Comparison of ENCODE assay signal across 14 cellular contexts in genomic region chr2:68214381-68214780, GRCh38. TPM values are rescaled to one million over a fixed set of nuclear protein-coding genes. Genes with fewer than 3 reads are reported as not detected.
A peak's percentile ranks its signal among the peaks of the same experiment; 100 is the strongest.
DNase-seq lines count a peak whose midpoint lies in the region; ATAC-seq, FAIRE-seq and TF ChIP-seq lines count a peak whose summit lies in the region.
"Had no signal": no experiment of that assay in that cellular context is flagged by ENCODE, and none has a peak within 500 bp of the region (broad histone marks: within the 10 kb centered on the region; RNA-seq: fewer than 3 reads in every experiment).

No MANE protein-coding gene starts in this region.

- peak; percentile 71 for ATAC-seq in GM18519 (IDR thresholded peaks at IDR 0.05; ENCODE audit: low FRiP score, unreplicated experiment)
- ATAC-seq in GM21423 (IDR thresholded peaks at IDR 0.05; ENCODE audit: unreplicated experiment): peak; percentile 74
- ATAC-seq in HG03060 (IDR thresholded peaks at IDR 0.05; ENCODE audit: low read depth, unreplicated experiment): peak; percentile 58
- ATAC-seq in GM12878: peak; percentile 88
- no peak for ATAC-seq in left cardiac atrium
- ATAC-seq in activated T-cell treated with anti-CD3 and anti-CD28 coated beads, Interleukin-2, amount 50 U/mL, for 4 hours: no peak

- CTCF ChIA-PET in GM12878 (lab: Yijun Ruan, JAX): interaction anchor here (0.8 to 2.2 kb wide), 3 partner anchors 11 to 30 kb away, joined by 3 to 7 read pairs (median 4); no protein-coding TSS in a partner anchor

- TF ChIP-seq POLR2A in GM12878 (IDR thresholded peaks at IDR 0.05; ENCODE audit: low read depth, low read length): no peak

- peaks cover 48% of the 10 kb centered on the region for H3K4me1 ChIP-seq in GM12878 (ENCODE audit: control insufficient read depth, insufficient read depth, low read length)
- no peaks in the 10 kb centered on the region for H3K4me1 ChIP-seq in BE2C
- H3K4me1 ChIP-seq: uterus had no signal

- TF ChIP-seq RAD21 in GM12878 (IDR thresholded peaks at IDR 0.05; ENCODE audit: insufficient read depth, low read depth, low read length): no peak

- FAIRE-seq in GM12878 (lab: Jason Lieb, UNC): peak; percentile 49
- FAIRE-seq: D721Med had no signal

- no peak overlapping the region for H3K4me3 Mint-ChIP-seq in activated T-cell treated with anti-CD3 and anti-CD28 coated beads, Interleukin-2, amount 50 U/mL, for 4 hours

- RAD21 ChIA-PET in GM12878 (lab: Charles Lee; ENCODE audit: unreplicated experiment): interaction anchor here (0.8 to 1.3 kb wide), 3 partner anchors 13 to 225 kb away, joined by 3 to 4 read pairs (median 3); no protein-coding TSS in a partner anchor

- H3K4me3 ChIP-seq in GM12878 (peak overlapping the region; percentile 31; the same call in 1 of the 2 replicates), BE2C (ENCODE audit: low read depth, low read length) (no peak overlapping the region)
- H3K4me3 ChIP-seq: prostate gland, uterus had no signal

- POLR2A ChIA-PET in GM12878 (lab: Charles Lee): no interaction called here

- H3K27me3 ChIP-seq in GM12878 (replicated peaks in 1 of 2; ENCODE audit: control insufficient read depth in 2 of 2, insufficient read depth in 2 of 2, low read length in 1 of 2): no peaks in the 10 kb centered on the region
- no peaks in the 10 kb centered on the region for H3K27me3 ChIP-seq in BE2C
- H3K27me3 ChIP-seq: uterus had no signal

- H3K9me3 Mint-ChIP-seq in activated T-cell treated with anti-CD3 and anti-CD28 coated beads, Interleukin-2, amount 50 U/mL, for 4 hours: no peaks in the 10 kb centered on the region

- H4K20me1 ChIP-seq in GM12878 (ENCODE audit: control insufficient read depth, insufficient read depth): no peaks in the 10 kb centered on the region

- H3K9me3 ChIP-seq in GM12878 (replicated peaks; ENCODE audit: control insufficient read depth, insufficient read depth, low read length) (no peaks in the 10 kb centered on the region), BE2C (no peaks in the 10 kb centered on the region)
- H3K9me3 ChIP-seq: prostate gland, uterus had no signal

- H3K27me3 Mint-ChIP-seq in activated T-cell treated with anti-CD3 and anti-CD28 coated beads, Interleukin-2, amount 50 U/mL, for 4 hours (ENCODE audit: low read depth): no peaks in the 10 kb centered on the region

- in situ Hi-C loops in GM12878 (cut with MboI): no loop called here

- H3K79me2 ChIP-seq in GM12878 (ENCODE audit: control insufficient read depth, insufficient read depth, low read length): peaks cover 78% of the 10 kb centered on the region

- H2AFZ ChIP-seq in GM12878 (ENCODE audit: control insufficient read depth, low read depth, low read length): no peak overlapping the region

- peaks cover 20% of the 10 kb centered on the region for H3K36me3 Mint-ChIP-seq in activated T-cell treated with anti-CD3 and anti-CD28 coated beads, Interleukin-2, amount 50 U/mL, for 4 hours (ENCODE audit: insufficient read depth)

- SMC1A ChIA-PET in GM12878 (lab: Charles Lee; ENCODE audit: uncharacterized antibody, unreplicated experiment): interaction anchor here (0.5 to 2.5 kb wide), 11 partner anchors 10 to 151 kb away, joined by 3 to 8 read pairs (median 3); no protein-coding TSS in a partner anchor

- H3K4me2 ChIP-seq in GM12878 (ENCODE audit: control insufficient read depth, insufficient read depth): no peak overlapping the region
- H3K4me2 ChIP-seq: KMS-11 had no signal

- intact Hi-C loops in GM12878 (cut with micrococcal nuclease; ENCODE audit: unreplicated experiment): no loop called here
- intact Hi-C loops in left cardiac atrium (cut with DNase I): no loop called here

- peak in 1 of 2 experiments; percentile 47; a peak in 1 of 4 replicates for TF ChIP-seq EP300 in GM12878 (IDR thresholded peaks at IDR 0.05; ENCODE audit: borderline replicate concordance in 1 of 2, control insufficient read depth in 1 of 2, low read depth in 2 of 2, low read length in 2 of 2)

- DNase-seq in GM12878 (ENCODE audit: low read depth, low spot score): peak; percentile 36
- no peak for DNase-seq in MV-4-11 (lab: John Stamatoyannopoulos, UW)
- DNase-seq in BE2C: no peak
- no peak for DNase-seq in left cardiac atrium
- no peak for DNase-seq in activated T-cell treated with anti-CD3 and anti-CD28 coated beads, Interleukin-2, amount 50 U/mL, for 4 hours
- DNase-seq: activated CD8-positive, alpha-beta memory T cell treated with anti-CD3 and anti-CD28 coated beads, Interleukin-2, amount 50 U/mL, for 48 hours; NCI-H345; uterus had no signal

- 0% methylated on average over 5 of the region's 5 CpGs for WGBS in GM12878 (ENCODE audit: insufficient coverage, insufficient replicate concordance, low lambda C conversion rate, missing lambda C conversion rate)

- no TSS peak for BruUV-seq in GM12878 (replicated peaks; lab: Mats Ljungman, UMichigan)

- H3K4me1 Mint-ChIP-seq in activated T-cell treated with anti-CD3 and anti-CD28 coated beads, Interleukin-2, amount 50 U/mL, for 4 hours (ENCODE audit: low read depth): peaks cover 72% of the 10 kb centered on the region

- H3K9ac ChIP-seq in GM12878 (ENCODE audit: control insufficient read depth, insufficient read depth, low read length): no peak overlapping the region
- H3K9ac ChIP-seq: KMS-11 had no signal

- H3K27ac ChIP-seq in GM12878 (ENCODE audit: control insufficient read depth, insufficient read depth): peak overlapping the region; percentile 20; the same call in 1 of the 2 replicates
- H3K27ac ChIP-seq: KMS-11, prostate gland, uterus had no signal

- H3K36me3 ChIP-seq in GM12878 (ENCODE audit: control insufficient read depth in 2 of 2, insufficient read depth in 2 of 2, low read length in 1 of 2): peaks cover 0 to 5% of the 10 kb centered on the region in 2 experiments; a peak in 3 of 4 replicates
- no peaks in the 10 kb centered on the region; the same call in 1 of the 2 replicates for H3K36me3 ChIP-seq in BE2C
- H3K36me3 ChIP-seq: prostate gland, uterus had no signal

- TF ChIP-seq CTCF in GM12878 (IDR thresholded peaks at IDR 0.05 in 2 of 3, conservative IDR thresholded peaks at IDR 0.05 in 1 of 3; ENCODE audit: control insufficient read depth in 2 of 3, extremely low read depth in 1 of 3, insufficient read depth in 1 of 3, low read depth in 3 of 3, low read length in 3 of 3) (no peak), BE2C (IDR thresholded peaks at IDR 0.05; ENCODE audit: low read depth, low read length) (no peak)

TF ChIP-seq in GM12878, 131 proteins besides CTCF, POLR2A, EP300 and RAD21 (continues in another document):
- TF ChIP-seq NFIC (IDR thresholded peaks at IDR 0.05; ENCODE audit: low read depth, low read length) (peak; percentile 88; the same call in 1 of the 2 replicates), PKNOX1 (IDR thresholded peaks at IDR 0.05) (no peak)

RNA-seq across cellular contexts. Expression of gene PPP3R1, which starts 38.0 kb away (rescaled TPM):
- total RNA-seq in GM12878 (2013; cell fraction: nucleolus; rRNA removed): 13.2 and 14.7 TPM in 2 replicates
- total RNA-seq in GM12878 (2014; rRNA removed) (15.3 and 16.2 TPM in 2 replicates), GM12878 (2014; rRNA removed; fragmentation: Illumina TruSeq; extraction: Trizol) (25.7 and 26.1 TPM in 2 replicates), GM12878 (2021) (61.0 and 62.5 TPM in 2 replicates), left cardiac atrium (10 to 100 TPM; 37.8 to 39.3 TPM)
- 20.5 TPM for polyA plus RNA-seq in GM12878 (2011; ENCODE audit: low read depth)
- polyA plus RNA-seq in GM12878 (2011; rRNA removed) (16.3 and 26.3 TPM in 2 replicates), GM12878 (2014; fragmentation: Illumina TruSeq; extraction: Trizol) (43.0 and 55.7 TPM in 2 replicates), GM12878 (2014; fragmentation: Nextera tagmentation; extraction: Ambion mirVana) (1 to 10 TPM; 5.4 to 9.7 TPM), GM12878 (2014; rRNA removed) (18.5 TPM in 2 replicates), GM12878 (2016; fragmentation: Nextera tagmentation; extraction: Ambion mirVana) (1 to 10 TPM; 1.5 to 6.2 TPM)
- polyA plus RNA-seq in GM12878 (2011; cell fraction: cytosol; rRNA removed): 5.5 and 9.1 TPM in 2 replicates
- polyA plus RNA-seq in GM12878 (2011; cell fraction: nucleus; rRNA removed): 5.3 and 7.9 TPM in 2 replicates
- polyA plus RNA-seq in GM12878 (2012): 30.7 and 36.5 TPM in 2 replicates
- polyA minus RNA-seq in GM12878 (2011; rRNA and poly(A)+ RNA removed): 13.3 and 19.5 TPM in 2 replicates
- 15.0 and 16.9 TPM in 2 replicates for polyA minus RNA-seq in GM12878 (2011; cell fraction: cytosol; rRNA and poly(A)+ RNA removed)
- polyA minus RNA-seq in GM12878 (2011; cell fraction: nucleus; rRNA and poly(A)+ RNA removed): 4.8 and 8.7 TPM in 2 replicates
- polyA plus RNA-seq in BE2C (2012; ENCODE audit: insufficient read depth, insufficient read length, low read depth): 27.0 TPM
- 10 to 100 TPM; 73.5 to 84.0 (median 74.2) TPM for total RNA-seq in activated T-cell treated with anti-CD3 and anti-CD28 coated beads, Interleukin-2, amount 50 U/mL, for 4 hours

RNA-seq across cellular contexts. Expression of gene PNO1, which starts 56.7 kb away (rescaled TPM):
- total RNA-seq in GM12878 (2013; cell fraction: nucleolus; rRNA removed): 6.5 and 7.3 TPM in 2 replicates
- total RNA-seq in GM12878 (2014; rRNA removed) (30.3 and 30.8 TPM in 2 replicates), GM12878 (2014; rRNA removed; fragmentation: Illumina TruSeq; extraction: Trizol) (29.1 and 30.2 TPM in 2 replicates), GM12878 (2021) (21.8 and 23.7 TPM in 2 replicates), left cardiac atrium (10 to 100 TPM in 1 of 2 donors, 1 to 10 TPM in 1; 7.5 to 15.6 TPM)
- polyA plus RNA-seq in GM12878 (2011; ENCODE audit: low read depth): 15.7 TPM
- polyA plus RNA-seq in GM12878 (2011; rRNA removed) (18.8 and 21.9 TPM in 2 replicates), GM12878 (2014; fragmentation: Illumina TruSeq; extraction: Trizol) (33.4 and 34.2 TPM in 2 replicates), GM12878 (2014; fragmentation: Nextera tagmentation; extraction: Ambion mirVana) (10 to 100 TPM in 1 of 2 experiments, 1 to 10 TPM in 1; 9.7 to 18.5 TPM), GM12878 (2014; rRNA removed) (31.2 and 34.4 TPM in 2 replicates), GM12878 (2016; fragmentation: Nextera tagmentation; extraction: Ambion mirVana) (10 to 100 TPM; 57.2 to 60.2 TPM)
- polyA plus RNA-seq in GM12878 (2011; cell fraction: cytosol; rRNA removed): 12.3 and 15.0 TPM in 2 replicates
- 4.2 and 10.1 TPM in 2 replicates for polyA plus RNA-seq in GM12878 (2011; cell fraction: nucleus; rRNA removed)
- 12.3 and 16.4 TPM in 2 replicates for polyA plus RNA-seq in GM12878 (2012)
- 3.8 and 4.2 TPM in 2 replicates for polyA minus RNA-seq in GM12878 (2011; rRNA and poly(A)+ RNA removed)
- polyA minus RNA-seq in GM12878 (2011; cell fraction: cytosol; rRNA and poly(A)+ RNA removed): 3.1 and 4.8 TPM in 2 replicates
- polyA minus RNA-seq in GM12878 (2011; cell fraction: nucleus; rRNA and poly(A)+ RNA removed): 2.5 and 3.8 TPM in 2 replicates
- polyA plus RNA-seq in BE2C (2012; ENCODE audit: insufficient read depth, insufficient read length, low read depth): 32.5 TPM
- total RNA-seq in activated T-cell treated with anti-CD3 and anti-CD28 coated beads, Interleukin-2, amount 50 U/mL, for 4 hours: 10 to 100 TPM; 65.8 to 73.7 (median 72.4) TPM

Comparison
In these comparisons a context has a peak if more than half of its experiments do, and no peak if none do; other contexts are left out.
1. ATAC-seq: peak in GM18519 (single experiment), GM21423 (single experiment), HG03060 (single experiment) and GM12878 (single experiment); none in left cardiac atrium (0 of 2) and activated T-cell treated with anti-CD3 and anti-CD28 coated beads, Interleukin-2, amount 50 U/mL, for 4 hours (0 of 2).